ENCODE assay signal across 30 cellular contexts in the genomic region with DNA sequence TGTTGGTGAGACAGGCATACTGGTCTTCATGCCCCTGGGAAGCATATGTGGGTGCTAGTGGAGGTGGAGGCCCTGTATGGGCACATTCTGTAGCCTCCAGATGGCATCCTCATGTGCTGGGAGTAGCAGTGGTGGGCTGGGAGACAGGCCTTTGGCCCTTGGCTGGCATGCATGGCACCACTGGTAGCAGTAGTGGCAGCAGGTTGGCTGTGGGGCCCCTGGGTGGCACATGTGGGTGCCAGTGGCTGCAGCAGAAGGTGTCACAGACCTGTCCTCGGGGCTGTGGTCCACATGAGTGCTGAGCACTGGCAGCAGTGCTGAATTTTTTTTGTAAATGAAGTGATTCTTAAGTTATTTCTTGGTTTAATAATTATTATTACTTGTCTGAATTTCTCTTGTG.
"Had no signal": no experiment of that assay in that cellular context is flagged by ENCODE, and none has a peak within 500 bp of the region (broad histone marks: within the 10 kb centered on the region; RNA-seq: fewer than 3 reads in every experiment).

No MANE protein-coding gene starts in this region.

- DNase-seq: activated CD4-positive, alpha-beta memory T cell treated with anti-CD3 and anti-CD28 coated beads for 36 hours; activated CD4-positive, alpha-beta T cell treated with anti-CD3 and anti-CD28 coated beads for 36 hours; activated CD4-positive, alpha-beta T cell treated with anti-CD3 and anti-CD28 coated beads, Interleukin-2, amount 10 ng/mL, durations not matched to agents 24 days and 14 days; activated CD4-positive, CD25-positive, alpha-beta regulatory T cell; activated CD4-positive, CD25-positive, alpha-beta regulatory T cell treated with anti-CD3 and anti-CD28 coated beads, Interleukin-2, amount 50 U/mL, for 72 hours; activated CD8-positive, alpha-beta memory T cell treated with anti-CD3 and anti-CD28 coated beads, Interleukin-2, amount 10 ng/mL, durations not matched to agents 7 days and 5 days; activated CD8-positive, alpha-beta memory T cell treated with anti-CD3 and anti-CD28 coated beads, Interleukin-2, amount 50 U/mL, for 4 hours; activated CD8-positive, alpha-beta T cell treated with anti-CD3 and anti-CD28 coated beads, Interleukin-2, amount 10 ng/mL, durations not matched to agents 7 days and 5 days; activated effector memory CD4-positive, alpha-beta T cell treated with anti-CD3 and anti-CD28 coated beads, Interleukin-2, amount 50 U/mL, for 16 hours; activated naive CD4-positive, alpha-beta T cell treated with anti-CD3 and anti-CD28 coated beads, Interleukin-2, amount 10 ng/mL, durations not matched to agents 7 days and 5 days; activated naive CD8-positive, alpha-beta T cell treated with anti-CD3 and anti-CD28 coated beads, Interleukin-2, amount 10 ng/mL, durations not matched to agents 7 days and 5 days; activated T-cell treated with anti-CD3 and anti-CD28 coated beads, Interleukin-2, amount 50 U/mL, for 1 hour; activated T-cell treated with anti-CD3 and anti-CD28 coated beads, Interleukin-2, amount 50 U/mL, for 48 hours; central memory CD4-positive, alpha-beta T cell; cerebellar nuclear complex; colonic mucosa; effector CD8-positive, alpha-beta T cell; foreskin fibroblast; head of caudate nucleus; hippocampal formation had no signal

- H3K4me3 Mint-ChIP-seq: activated CD4-positive, alpha-beta memory T cell treated with anti-CD3 and anti-CD28 coated beads for 36 hours; activated CD4-positive, alpha-beta T cell treated with anti-CD3 and anti-CD28 coated beads for 36 hours; activated CD4-positive, alpha-beta T cell treated with anti-CD3 and anti-CD28 coated beads, Interleukin-2, amount 10 ng/mL, durations not matched to agents 24 days and 14 days; activated CD8-positive, alpha-beta memory T cell treated with anti-CD3 and anti-CD28 coated beads, Interleukin-2, amount 10 ng/mL, durations not matched to agents 7 days and 5 days; activated CD8-positive, alpha-beta T cell treated with anti-CD3 and anti-CD28 coated beads, Interleukin-2, amount 10 ng/mL, durations not matched to agents 7 days and 5 days; activated naive CD4-positive, alpha-beta T cell treated with anti-CD3 and anti-CD28 coated beads, Interleukin-2, amount 10 ng/mL, durations not matched to agents 7 days and 5 days; activated naive CD8-positive, alpha-beta T cell treated with anti-CD3 and anti-CD28 coated beads, Interleukin-2, amount 10 ng/mL, durations not matched to agents 7 days and 5 days; activated T-helper 1 cell treated with anti-CD3 and anti-CD28 coated beads, Interleukin-12 subunit alpha, Interleukin-12 subunit beta, Interleukin-2, Interleukin-4 antibody, amounts not matched to agents 30 ng/mL and 10 ng/mL and 1 ng/mL, durations not matched to agents 14 hours and 24 hours and 36 hours; brain had no signal

- H3K27ac Mint-ChIP-seq: activated CD4-positive, alpha-beta memory T cell treated with anti-CD3 and anti-CD28 coated beads for 36 hours; activated CD4-positive, alpha-beta T cell treated with anti-CD3 and anti-CD28 coated beads for 36 hours; activated CD4-positive, alpha-beta T cell treated with anti-CD3 and anti-CD28 coated beads, Interleukin-2, amount 10 ng/mL, durations not matched to agents 24 days and 14 days; activated CD8-positive, alpha-beta memory T cell treated with anti-CD3 and anti-CD28 coated beads, Interleukin-2, amount 10 ng/mL, durations not matched to agents 7 days and 5 days; activated CD8-positive, alpha-beta T cell treated with anti-CD3 and anti-CD28 coated beads, Interleukin-2, amount 10 ng/mL, durations not matched to agents 7 days and 5 days; activated naive CD4-positive, alpha-beta T cell treated with anti-CD3 and anti-CD28 coated beads, Interleukin-2, amount 10 ng/mL, durations not matched to agents 7 days and 5 days; activated naive CD4-positive, alpha-beta T cell treated with anti-CD3 and anti-CD28 coated beads, Interleukin-2, amount 50 U/mL, for 72 hours; activated naive CD8-positive, alpha-beta T cell treated with anti-CD3 and anti-CD28 coated beads, Interleukin-2, amount 10 ng/mL, durations not matched to agents 7 days and 5 days; activated T-helper 1 cell treated with anti-CD3 and anti-CD28 coated beads, Interleukin-12 subunit alpha, Interleukin-12 subunit beta, Interleukin-2, Interleukin-4 antibody, amounts not matched to agents 30 ng/mL and 10 ng/mL and 1 ng/mL, durations not matched to agents 14 hours and 24 hours and 36 hours; activated T-helper 2 cell treated with anti-CD3 and anti-CD28 coated beads, Interferon-gamma antibody, Interleukin-2, Interleukin-4, amounts not matched to agents 10 μg/mL and 5 μg/mL and 100 μg/mL, durations not matched to agents 14 hours and 24 hours and 36 hours had no signal

- FAIRE-seq: endometrium, endothelial cell of umbilical vein, frontal cortex had no signal

- H3K27me3 Mint-ChIP-seq: activated CD4-positive, alpha-beta memory T cell treated with anti-CD3 and anti-CD28 coated beads for 36 hours; activated CD4-positive, alpha-beta T cell treated with anti-CD3 and anti-CD28 coated beads for 36 hours; activated CD8-positive, alpha-beta memory T cell treated with anti-CD3 and anti-CD28 coated beads, Interleukin-2, amount 10 ng/mL, durations not matched to agents 7 days and 5 days; activated naive CD4-positive, alpha-beta T cell treated with anti-CD3 and anti-CD28 coated beads, Interleukin-2, amount 10 ng/mL, durations not matched to agents 7 days and 5 days; activated naive CD8-positive, alpha-beta T cell treated with anti-CD3 and anti-CD28 coated beads, Interleukin-2, amount 10 ng/mL, durations not matched to agents 7 days and 5 days had no signal

- H3K9me3 Mint-ChIP-seq: activated naive CD4-positive, alpha-beta T cell treated with anti-CD3 and anti-CD28 coated beads, Interleukin-2, amount 10 ng/mL, durations not matched to agents 7 days and 5 days; activated T-helper 1 cell treated with anti-CD3 and anti-CD28 coated beads, Interleukin-12 subunit alpha, Interleukin-12 subunit beta, Interleukin-2, Interleukin-4 antibody, amounts not matched to agents 30 ng/mL and 10 ng/mL and 1 ng/mL, durations not matched to agents 14 hours and 24 hours and 36 hours had no signal

- H3K27me3 ChIP-seq: ascending aorta, breast epithelium, cardiac muscle cell, colonic mucosa had no signal

- H3K4me1 Mint-ChIP-seq: activated CD4-positive, alpha-beta T cell treated with anti-CD3 and anti-CD28 coated beads for 36 hours; activated CD4-positive, alpha-beta T cell treated with anti-CD3 and anti-CD28 coated beads, Interleukin-2, amount 10 ng/mL, durations not matched to agents 24 days and 14 days; activated CD8-positive, alpha-beta memory T cell treated with anti-CD3 and anti-CD28 coated beads, Interleukin-2, amount 10 ng/mL, durations not matched to agents 7 days and 5 days; activated naive CD4-positive, alpha-beta T cell treated with anti-CD3 and anti-CD28 coated beads, Interleukin-2, amount 10 ng/mL, durations not matched to agents 7 days and 5 days; activated naive CD8-positive, alpha-beta T cell treated with anti-CD3 and anti-CD28 coated beads, Interleukin-2, amount 10 ng/mL, durations not matched to agents 7 days and 5 days had no signal

- H3K27ac ChIP-seq: ascending aorta, breast epithelium, cardiac muscle cell, colonic mucosa had no signal

- H3K36me3 ChIP-seq: ascending aorta, breast epithelium, cardiac muscle cell, colonic mucosa had no signal

- H3K9me3 ChIP-seq: ascending aorta, breast epithelium, colonic mucosa had no signal

- H3K4me3 ChIP-seq: ascending aorta, breast epithelium, cardiac muscle cell, colonic mucosa had no signal

- H3K4me1 ChIP-seq: ascending aorta, breast epithelium, colonic mucosa had no signal
